In genomic region chr17:46868689-46869187, GRCh38 we compare ENCODE assay signal across 1 cellular context.
TF ChIP-seq lines count a peak whose summit lies in the region.

No MANE protein-coding gene starts in this region.

TF ChIP-seq in HEK293, 187 proteins besides CTCF, POLR2A, EP300 and RAD21 (continued from another document):
- TF ChIP-seq ZEB2 (tag by site-specific recombination; IDR thresholded peaks at IDR 0.05) (0 out of 2 replicates have a peak, but pooled peaks have one; percentile 40), WT1 (tag by site-specific recombination; IDR thresholded peaks at IDR 0.05) (no peak), ZBTB17 (tag by site-specific recombination; IDR thresholded peaks at IDR 0.05) (peak; percentile 18; the same call in 1 of the 2 replicates), ATF2 (tag by site-specific recombination; IDR thresholded peaks at IDR 0.05; ENCODE audit: low read depth) (peak; percentile 82), ZNF311 (tag by site-specific recombination; IDR thresholded peaks at IDR 0.05; ENCODE audit: borderline replicate concordance) (no peak), GLIS1 (tag by site-specific recombination; IDR thresholded peaks at IDR 0.05) (peak; percentile 87), FEZF1 (tag by site-specific recombination; IDR thresholded peaks at IDR 0.05) (peak; percentile 75), KLF17 (tag by site-specific recombination; IDR thresholded peaks at IDR 0.05) (peak; percentile 57; the same call in 1 of the 2 replicates), ZIC2 (tag by site-specific recombination; IDR thresholded peaks at IDR 0.05) (peak; percentile 78), AEBP2 (tag by site-specific recombination; IDR thresholded peaks at IDR 0.05; ENCODE audit: borderline replicate concordance) (no peak), HOXA7 (CRISPR knock-in tag; IDR thresholded peaks at IDR 0.05; ENCODE audit: borderline replicate concordance) (no peak), ZNF48 (tag by site-specific recombination; IDR thresholded peaks at IDR 0.05) (no peak), ZFP69B (tag by site-specific recombination; IDR thresholded peaks at IDR 0.05) (peak; percentile 51; the same call in 1 of the 2 replicates), SP7 (tag by site-specific recombination; IDR thresholded peaks at IDR 0.05) (peak; percentile 59), ZBTB20 (tag by site-specific recombination; IDR thresholded peaks at IDR 0.05) (peak; percentile 64; the same call in 1 of the 2 replicates), ZFP37 (tag by site-specific recombination; IDR thresholded peaks at IDR 0.05) (no peak), ZNF629 (tag by site-specific recombination; IDR thresholded peaks at IDR 0.05) (peak; percentile 86), ZNF138 (tag by site-specific recombination; IDR thresholded peaks at IDR 0.05; ENCODE audit: borderline replicate concordance) (no peak), KLF1 (tag by site-specific recombination; IDR thresholded peaks at IDR 0.05) (no peak), ZNF335 (tag by site-specific recombination; conservative IDR thresholded peaks at IDR 0.05) (peak; percentile 94), ZNF548 (tag by site-specific recombination; IDR thresholded peaks at IDR 0.05) (peak; percentile 81)
TF ChIP-seq in HEK293: peak in this region for 18.
